9 cellular contexts compared by ENCODE assay signal in genomic region chr14:77459072-77459723, GRCh38. TPM values are rescaled to one million over a fixed set of nuclear protein-coding genes. Genes with fewer than 3 reads are reported as not detected.
DNase-seq lines count a peak whose midpoint lies in the region; ATAC-seq and TF ChIP-seq lines count a peak whose summit lies in the region.
"Had no signal": no experiment of that assay in that cellular context is flagged by ENCODE, and none has a peak within 500 bp of the region (broad histone marks: within the 10 kb centered on the region; RNA-seq: fewer than 3 reads in every experiment).

No MANE protein-coding gene starts in this region.

- DNase-seq in CD14-positive monocyte (ENCODE audit: low spot score) (no peak), HK-2 (ENCODE audit: unreplicated experiment) (peak; percentile 52), activated T-helper 1 cell treated with Interleukin-2 at 50 U/mL for 16 hours (ENCODE audit: low read depth) (peak; percentile 15), fibroblast of the aortic adventitia (ENCODE audit: low read depth) (peak; percentile 85), non-pigmented ciliary epithelial cell (ENCODE audit: low read depth) (peak; percentile 48), thoracic aorta (ENCODE audit: low spot score) (no peak)

- peak overlapping the region; percentile 90 for H3K9ac ChIP-seq in OCI-LY3 (ENCODE audit: low read length)

- H3K27me3 Mint-ChIP-seq in CD14-positive monocyte (ENCODE audit: low read depth in 3 of 3): no peaks in the 10 kb centered on the region

- TF ChIP-seq CTCF in CD14-positive monocyte (IDR thresholded peaks at IDR 0.05) (peak; percentile 75), OCI-LY3 (IDR thresholded peaks at IDR 0.05; ENCODE audit: low read depth, low read length) (peak; percentile 85), fibroblast of the aortic adventitia (IDR thresholded peaks at IDR 0.05; ENCODE audit: insufficient read depth, low read length) (peak; percentile 75), thoracic aorta (IDR thresholded peaks at IDR 0.05) (peak; percentile 33)

- H3K27ac ChIP-seq in OCI-LY3 (ENCODE audit: low read length) (peak overlapping the region; percentile 73), thoracic aorta (no peak overlapping the region)

- peaks cover 25% of the 10 kb centered on the region for H3K4me1 Mint-ChIP-seq in CD14-positive monocyte

- H3K27ac Mint-ChIP-seq in CD14-positive monocyte: peak overlapping the region in 4 of 7 donors; percentile 39 to 99 (median 90)

- H3K27me3 ChIP-seq in OCI-LY3 (ENCODE audit: low read depth, low read length): no peaks in the 10 kb centered on the region
- H3K27me3 ChIP-seq in thoracic aorta (replicated peaks; ENCODE audit: insufficient read depth): no peaks in the 10 kb centered on the region

- intact Hi-C loops in CD14-positive monocyte (cut with micrococcal nuclease): loop anchor here (5.0 kb wide), 3 partner anchors 82 to 248 kb away; partner anchors contain the start of genes SAMD15 (in 2 of the 2), TMED8 (in 2 of the 2), ALKBH1 (in 1 of the 2) and GSTZ1 (in 1 of the 2)

- peaks cover 41 to 48% of the 10 kb centered on the region in 2 donors for H3K36me3 Mint-ChIP-seq in CD14-positive monocyte

- ATAC-seq in thoracic aorta (ENCODE audit: insufficient number of reproducible peaks, low FRiP score, low read depth) (no peak), HG03378 (IDR thresholded peaks at IDR 0.05; ENCODE audit: unreplicated experiment) (no peak)

- H3K36me3 ChIP-seq in OCI-LY3 (replicated peaks; ENCODE audit: low read depth, low read length) (peaks cover 31% of the 10 kb centered on the region), thoracic aorta (peaks cover 33% of the 10 kb centered on the region)

- H3K79me2 ChIP-seq in OCI-LY3 (ENCODE audit: low read length): peaks cover 45% of the 10 kb centered on the region

- peak overlapping the region; percentile 100 for H3K4me3 Mint-ChIP-seq in CD14-positive monocyte

- H4K20me1 ChIP-seq in OCI-LY3 (ENCODE audit: insufficient read depth, low read length): peaks cover 11% of the 10 kb centered on the region

- peaks cover 0 to 2% (median 0%) of the 10 kb centered on the region in 7 donors for H3K9me3 Mint-ChIP-seq in CD14-positive monocyte

- no peaks in the 10 kb centered on the region for H3K9me3 ChIP-seq in OCI-LY3 (ENCODE audit: insufficient read depth, low read length)
- no peaks in the 10 kb centered on the region for H3K9me3 ChIP-seq in thoracic aorta

- H2AFZ ChIP-seq in OCI-LY3 (ENCODE audit: low read depth, low read length): no peak overlapping the region

- H3K4me3 ChIP-seq in OCI-LY3 (ENCODE audit: low read length) (peak overlapping the region; percentile 98), fibroblast of the aortic adventitia (ENCODE audit: low read depth, low read length) (peak overlapping the region; percentile 97), thoracic aorta (peak overlapping the region; percentile 82)

- H3K4me1 ChIP-seq in OCI-LY3 (ENCODE audit: low read length) (peaks cover 14% of the 10 kb centered on the region), thoracic aorta (ENCODE audit: control insufficient read depth in 1 of 2, low read depth in 2 of 2) (peaks cover 7 to 30% of the 10 kb centered on the region in 2 donors)

- peak overlapping the region; percentile 99 for H3K4me2 ChIP-seq in OCI-LY3 (ENCODE audit: low read length)

RNA-seq across cellular contexts. Expression of gene AHSA1, which starts 1.3 kb away (rescaled TPM):
- polyA plus RNA-seq in CD14-positive monocyte: 10 to 100 TPM; 59.5 to 71.5 TPM
- total RNA-seq in fibroblast of the aortic adventitia (ENCODE audit: low replicate concordance): 68.2 and 76.3 TPM in 2 replicates
- total RNA-seq in thoracic aorta: 100 to 1,000 TPM in 1 of 2 donors, 10 to 100 TPM in 1; 77.7 to 128 TPM

RNA-seq across cellular contexts. Expression of gene VIPAS39, which starts 1.8 kb away (rescaled TPM):
- polyA plus RNA-seq in CD14-positive monocyte: 10 to 100 TPM in 1 of 2 donors, 1 to 10 TPM in 1; 8.1 to 10.8 TPM
- total RNA-seq in fibroblast of the aortic adventitia (ENCODE audit: low replicate concordance): 21.1 and 33.5 TPM in 2 replicates
- 10 to 100 TPM; 20.2 to 21.0 TPM for total RNA-seq in thoracic aorta

RNA-seq across cellular contexts. Expression of gene NOXRED1, which starts 35.9 kb away (rescaled TPM):
- polyA plus RNA-seq in CD14-positive monocyte: not detected
- total RNA-seq in fibroblast of the aortic adventitia (ENCODE audit: low replicate concordance) (0.09 TPM in 1 of 2 replicates, not detected in the other), thoracic aorta (under 1 TPM in 1 of 2 donors, not detected in 1; 0.92 TPM)

RNA-seq across cellular contexts. Expression of gene ISM2, which starts 39.4 kb away (rescaled TPM):
- not detected for polyA plus RNA-seq in CD14-positive monocyte
- total RNA-seq in fibroblast of the aortic adventitia (ENCODE audit: low replicate concordance): 0.09 TPM in 1 of 2 replicates, not detected in the other
- total RNA-seq in thoracic aorta: not detected
- total RNA-seq: activated CD8-positive, alpha-beta memory T cell treated with anti-CD3 and anti-CD28 coated beads for 36 hours had no signal

Comparison
In these comparisons a context has a peak if more than half of its experiments do, and no peak if none do; other contexts are left out.
1. DNase-seq: peak in HK-2 (single experiment), activated T-helper 1 cell treated with Interleukin-2 at 50 U/mL for 16 hours (single experiment), fibroblast of the aortic adventitia (single experiment) and non-pigmented ciliary epithelial cell (single experiment); none in CD14-positive monocyte (single experiment) and thoracic aorta (single experiment).
2. CTCF ChIP-seq: peak in every context shown above with its lines; median percentile 85 in OCI-LY3; 75 in CD14-positive monocyte; 75 in fibroblast of the aortic adventitia; 33 in thoracic aorta.
3. Peak in every context shown above with its lines, with median percentiles within 50 percentile points of each other: H3K4me3 ChIP-seq.